Comparison of ENCODE assay signal across 8 cellular contexts in the genomic region with DNA sequence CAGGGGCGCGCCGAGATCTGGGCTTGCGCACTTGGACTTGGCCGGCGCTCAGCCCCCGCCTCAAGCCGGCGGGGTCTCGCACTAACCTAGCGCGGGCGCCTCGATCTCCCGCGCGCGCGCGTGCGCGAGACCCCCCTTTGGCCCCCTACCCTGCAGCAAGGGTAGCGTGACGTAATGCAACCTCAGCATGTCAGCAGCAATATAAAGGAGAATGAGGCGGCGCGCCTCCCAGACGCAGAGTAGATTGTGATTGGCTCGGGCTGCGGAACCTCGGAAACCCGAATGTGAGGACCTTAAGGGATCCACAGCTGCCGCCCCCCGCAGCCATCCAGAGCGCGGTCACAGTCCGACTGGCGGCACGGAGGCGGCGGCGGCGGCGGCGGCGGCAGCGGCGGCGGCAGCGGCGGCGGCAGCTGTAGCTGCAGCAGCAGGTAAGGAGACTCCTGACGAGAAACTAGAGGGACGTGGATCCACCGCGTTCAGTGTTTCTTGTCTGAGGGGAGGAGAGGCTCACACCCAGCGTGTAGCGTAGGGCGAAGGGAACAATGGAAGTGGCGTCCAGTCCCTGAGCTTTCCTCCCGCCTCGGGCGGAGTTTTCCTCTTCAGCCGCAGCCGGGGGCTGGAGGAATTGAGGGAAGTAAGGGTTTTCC. TPM values are rescaled to one million over a fixed set of nuclear protein-coding genes. Genes with fewer than 3 reads are reported as not detected.
DNase-seq lines count a peak whose midpoint lies in the region; ATAC-seq and TF ChIP-seq lines count a peak whose summit lies in the region.

Gene SATL1 (minus strand): TSS at position 19 of the 650 bp plus-strand sequence. CDS start 134,811 bp downstream, outside the sequence.
Gene ZNF711 (plus strand): TSS at position 231 of the 650 bp plus-strand sequence. CDS start 3,582 bp downstream, outside the sequence.

- WGBS in esophagus muscularis mucosa: 27% methylated on average over 34 of the region's 65 CpGs
- WGBS in tibial nerve, 2 donors: 0 to 45% methylated on average over 6 to 65 of the region's 65 CpGs

- TF ChIP-seq EP300 in esophagus muscularis mucosa (IDR thresholded peaks at IDR 0.05) (no peak), tibial nerve (IDR thresholded peaks at IDR 0.05) (no peak)

- BruUV-seq in HCT116 (replicated peaks; lab: Mats Ljungman, UMichigan): no TSS peak

- H3K79me2 ChIP-seq in HCT116 (ENCODE audit: insufficient read depth, low read length): no peaks in the 10 kb centered on the region

- no peaks in the 10 kb centered on the region for H3K9me2 ChIP-seq in HCT116 (ENCODE audit: insufficient read depth)

- peaks cover 6% of the 10 kb centered on the region for H3K4me1 Mint-ChIP-seq in activated CD8-positive, alpha-beta memory T cell treated with anti-CD3 and anti-CD28 coated beads, Interleukin-2, amount 10 ng/mL, durations not matched to agents 7 days and 5 days

- peak; percentile 72 for DNase-seq in GDM1 (lab: John Stamatoyannopoulos, UW)
- DNase-seq in HCT116 (ENCODE audit: low read depth, low spot score): peak; percentile 13
- DNase-seq in NCI-H1694 treated with DMSO at 0.1 percent for 48 hours (lab: John Stamatoyannopoulos, UW): peak; percentile 89
- no peak for DNase-seq in activated CD8-positive, alpha-beta memory T cell treated with anti-CD3 and anti-CD28 coated beads, Interleukin-2, amount 10 ng/mL, durations not matched to agents 7 days and 5 days
- DNase-seq in esophagus muscularis mucosa (ENCODE audit: extremely low spot score): no peak
- DNase-seq in mucosa of descending colon: peak; percentile 47 to 53 (median 52)
- DNase-seq in tibial nerve (ENCODE audit: low spot score in 2 of 2): no peak
- no peak for DNase-seq in HuH-7 (ENCODE audit: low spot score)

- H3K27me3 ChIP-seq in HCT116 (ENCODE audit: insufficient read depth, low read length): no peaks in the 10 kb centered on the region
- peaks cover 0 to 5% (median 0%) of the 10 kb centered on the region in 4 donors for H3K27me3 ChIP-seq in esophagus muscularis mucosa
- no peaks in the 10 kb centered on the region for H3K27me3 ChIP-seq in tibial nerve

- RAD21 ChIA-PET in HCT116 (lab: Charles Lee; ENCODE audit: low non-redundant PET in 1 of 2, low total read pairs in 2 of 2, uncharacterized antibody in 2 of 2, unreplicated experiment in 2 of 2): interaction anchor here in 1 of 2 experiments (0.6 kb wide), 1 partner anchor 13 kb away, joined by 3 read pairs; no protein-coding TSS in a partner anchor

- TF ChIP-seq POLR2A in HCT116 (IDR thresholded peaks at IDR 0.05; ENCODE audit: borderline replicate concordance, extremely low read depth, insufficient read depth, insufficient read length): no peak
- TF ChIP-seq POLR2A in esophagus muscularis mucosa (IDR thresholded peaks at IDR 0.05; ENCODE audit: low read depth): no peak
- TF ChIP-seq POLR2A in tibial nerve (IDR thresholded peaks at IDR 0.05): no peak

- intact Hi-C loops in HCT116 (cut with micrococcal nuclease): no loop called here
- intact Hi-C loops in esophagus muscularis mucosa (cut with DNase I): no loop called here
- intact Hi-C loops in mucosa of descending colon (cut with DNase I, micrococcal nuclease): no loop called here

- no peaks in the 10 kb centered on the region for H3K36me3 Mint-ChIP-seq in activated CD8-positive, alpha-beta memory T cell treated with anti-CD3 and anti-CD28 coated beads, Interleukin-2, amount 10 ng/mL, durations not matched to agents 7 days and 5 days

- H3K9me3 ChIP-seq in HCT116 (ENCODE audit: control insufficient read depth in 1 of 2, insufficient read depth in 1 of 2, low read depth in 1 of 2, low read length in 2 of 2) (no peaks in the 10 kb centered on the region), esophagus muscularis mucosa (no peaks in the 10 kb centered on the region), mucosa of descending colon (no peaks in the 10 kb centered on the region), tibial nerve (no peaks in the 10 kb centered on the region)

- peak within 1 kb of the TSS; percentile 61 for H2AFZ ChIP-seq in HCT116 (ENCODE audit: low read depth, low read length, poor library complexity, severe bottlenecking)

- H3K9me3 Mint-ChIP-seq in activated CD8-positive, alpha-beta memory T cell treated with anti-CD3 and anti-CD28 coated beads, Interleukin-2, amount 10 ng/mL, durations not matched to agents 7 days and 5 days (ENCODE audit: low read depth): no peaks in the 10 kb centered on the region

- POLR2A ChIA-PET in HCT116 (lab: Charles Lee): no interaction called here

- TF ChIP-seq CTCF in HCT116 (IDR thresholded peaks at IDR 0.05 in 2 of 3, conservative IDR thresholded peaks at IDR 0.05 in 1 of 3; ENCODE audit: borderline replicate concordance in 1 of 3, insufficient read depth in 1 of 3, low read depth in 2 of 3, low read length in 2 of 3) (no peak), esophagus muscularis mucosa (IDR thresholded peaks at IDR 0.05) (no peak), mucosa of descending colon (IDR thresholded peaks at IDR 0.05) (no peak), tibial nerve (IDR thresholded peaks at IDR 0.05) (no peak)

- no peak for TF ChIP-seq RAD21 in HCT116 (IDR thresholded peaks at IDR 0.05; ENCODE audit: low read depth)

- H3K4me1 ChIP-seq in HCT116 (ENCODE audit: control insufficient read depth in 1 of 2, insufficient read depth in 2 of 2, low read length in 2 of 2): no peaks in the 10 kb centered on the region
- peaks cover 0 to 9% (median 0%) of the 10 kb centered on the region in 4 donors for H3K4me1 ChIP-seq in esophagus muscularis mucosa
- H3K4me1 ChIP-seq in mucosa of descending colon (ENCODE audit: low read depth): no peaks in the 10 kb centered on the region
- H3K4me1 ChIP-seq in tibial nerve: peaks cover 0 to 4% (median 0%) of the 10 kb centered on the region in 4 donors

- H4K20me1 ChIP-seq in HCT116 (ENCODE audit: insufficient read depth): no peaks in the 10 kb centered on the region

- H3K4me3 Mint-ChIP-seq in activated CD8-positive, alpha-beta memory T cell treated with anti-CD3 and anti-CD28 coated beads, Interleukin-2, amount 10 ng/mL, durations not matched to agents 7 days and 5 days: peak within 1 kb of the TSS; percentile 74

- CTCF ChIA-PET in HCT116 (lab: Charles Lee): no interaction called here
- CTCF ChIA-PET in activated CD8-positive, alpha-beta memory T cell treated with anti-CD3 and anti-CD28 coated beads, Interleukin-2, amount 10 ng/mL, durations not matched to agents 7 days and 5 days (lab: Charles Lee): no interaction called here

- H3K4me2 ChIP-seq in HCT116 (ENCODE audit: low read length): peak within 1 kb of the TSS; percentile 81

- H3K4me3 ChIP-seq in HCT116 (replicated peaks in 1 of 2; ENCODE audit: low read depth in 1 of 2, low read length in 2 of 2): peak within 1 kb of the TSS; percentile 67 to 68
- H3K4me3 ChIP-seq in esophagus muscularis mucosa: peak within 1 kb of the TSS; percentile 55 to 65 (median 56)
- peak within 1 kb of the TSS; percentile 14 for H3K4me3 ChIP-seq in mucosa of descending colon
- H3K4me3 ChIP-seq in tibial nerve: peak within 1 kb of the TSS; percentile 36 to 60 (median 42)

- H3K36me3 ChIP-seq in HCT116 (ENCODE audit: control insufficient read depth in 1 of 2, insufficient read depth in 2 of 2, low read length in 2 of 2): no peaks in the 10 kb centered on the region
- H3K36me3 ChIP-seq in esophagus muscularis mucosa: no peaks in the 10 kb centered on the region
- no peaks in the 10 kb centered on the region for H3K36me3 ChIP-seq in mucosa of descending colon (ENCODE audit: low read depth)
- no peaks in the 10 kb centered on the region for H3K36me3 ChIP-seq in tibial nerve

- H3K27ac Mint-ChIP-seq in activated CD8-positive, alpha-beta memory T cell treated with anti-CD3 and anti-CD28 coated beads, Interleukin-2, amount 10 ng/mL, durations not matched to agents 7 days and 5 days: peak within 1 kb of the TSS; percentile 46

- peak within 1 kb of the TSS; percentile 60 for H3K9ac ChIP-seq in HCT116 (ENCODE audit: low read length)

- ATAC-seq in HCT116 (peak; percentile 87), mucosa of descending colon (peak; percentile 85)
- peak; percentile 20 for ATAC-seq in activated CD8-positive, alpha-beta memory T cell treated with anti-CD3 and anti-CD28 coated beads, Interleukin-2, amount 10 ng/mL, durations not matched to agents 7 days and 5 days

- H3K27ac ChIP-seq in HCT116 (ENCODE audit: low read depth, low read length) (peak within 1 kb of the TSS; percentile 61), esophagus muscularis mucosa (replicated peaks in 1 of 4) (peak within 1 kb of the TSS in 1 of 4 donors; percentile 22), tibial nerve (peak within 1 kb of the TSS in 1 of 4 donors; percentile 50)

- H3K27me3 Mint-ChIP-seq in activated CD8-positive, alpha-beta memory T cell treated with anti-CD3 and anti-CD28 coated beads, Interleukin-2, amount 10 ng/mL, durations not matched to agents 7 days and 5 days: peaks cover 28% of the 10 kb centered on the region

TF ChIP-seq in HCT116, 20 proteins besides CTCF, POLR2A, EP300 and RAD21:
- TF ChIP-seq, protein P1, sequence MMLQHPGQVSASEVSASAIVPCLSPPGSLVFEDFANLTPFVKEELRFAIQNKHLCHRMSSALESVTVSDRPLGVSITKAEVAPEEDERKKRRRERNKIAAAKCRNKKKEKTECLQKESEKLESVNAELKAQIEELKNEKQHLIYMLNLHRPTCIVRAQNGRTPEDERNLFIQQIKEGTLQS (IDR thresholded peaks at IDR 0.05): no peak
- TF ChIP-seq EGR1 (IDR thresholded peaks at IDR 0.05; ENCODE audit: low read depth) (no peak), POLR2AphosphoS5 (IDR thresholded peaks at IDR 0.05; ENCODE audit: low read depth, low read length) (peak; percentile 32; the same call in 1 of the 2 replicates), CBX3 (IDR thresholded peaks at IDR 0.05; ENCODE audit: low read depth) (no peak)
- TF ChIP-seq, protein P2, sequence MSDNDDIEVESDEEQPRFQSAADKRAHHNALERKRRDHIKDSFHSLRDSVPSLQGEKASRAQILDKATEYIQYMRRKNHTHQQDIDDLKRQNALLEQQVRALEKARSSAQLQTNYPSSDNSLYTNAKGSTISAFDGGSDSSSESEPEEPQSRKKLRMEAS (IDR thresholded peaks at IDR 0.05): 0 out of 2 replicates have a peak, but pooled peaks have one; percentile 21

RNA-seq across cellular contexts. Expression of gene SATL1, which starts in this region (rescaled TPM):
- not detected for total RNA-seq in HCT116 (2021; ENCODE audit: unreplicated experiment)
- 0.01 TPM in 2 replicates for polyA plus RNA-seq in HCT116 (2012)
- under 1 TPM in 1 of 2 experiments, not detected in 1; 0.09 TPM for total RNA-seq in activated CD8-positive, alpha-beta memory T cell treated with anti-CD3 and anti-CD28 coated beads, Interleukin-2, amount 10 ng/mL, durations not matched to agents 7 days and 5 days
- total RNA-seq in esophagus muscularis mucosa: not detected
- under 1 TPM in 1 of 3 donors, not detected in 2; 0.19 TPM for total RNA-seq in mucosa of descending colon
- total RNA-seq in tibial nerve: not detected

RNA-seq across cellular contexts. Expression of gene ZNF711, which starts in this region (rescaled TPM):
- total RNA-seq in HCT116 (2021; ENCODE audit: unreplicated experiment) (6.1 TPM), esophagus muscularis mucosa (under 1 TPM; 0.50 to 0.86 (median 0.80) TPM), mucosa of descending colon (1 to 10 TPM; 1.2 to 2.1 (median 1.3) TPM), tibial nerve (1 to 10 TPM; 1.2 to 2.8 (median 1.7) TPM)
- 3.5 TPM in 2 replicates for polyA plus RNA-seq in HCT116 (2012)
- total RNA-seq in activated CD8-positive, alpha-beta memory T cell treated with anti-CD3 and anti-CD28 coated beads, Interleukin-2, amount 10 ng/mL, durations not matched to agents 7 days and 5 days: under 1 TPM in 1 of 2 experiments, not detected in 1; 0.26 TPM

Comparison
In these comparisons a context has a peak if more than half of its experiments do, and no peak if none do; other contexts are left out.
1. Peak in ATAC-seq in activated CD8-positive, alpha-beta memory T cell treated with anti-CD3 and anti-CD28 coated beads, Interleukin-2, amount 10 ng/mL, durations not matched to agents 7 days and 5 days; RNA of the genes that start here not detected or under 1 TPM.
2. DNase-seq: peak in GDM1 (single experiment), HCT116 (single experiment), NCI-H1694 treated with DMSO at 0.1 percent for 48 hours (single experiment) and mucosa of descending colon (3 of 3); none in activated CD8-positive, alpha-beta memory T cell treated with anti-CD3 and anti-CD28 coated beads, Interleukin-2, amount 10 ng/mL, durations not matched to agents 7 days and 5 days (single experiment), esophagus muscularis mucosa (single experiment), tibial nerve (0 of 2) and HuH-7 (single experiment).
3. ATAC-seq: peak in every context shown above with its lines; median percentile 87 in HCT116; 85 in mucosa of descending colon; 20 in activated CD8-positive, alpha-beta memory T cell treated with anti-CD3 and anti-CD28 coated beads, Interleukin-2, amount 10 ng/mL, durations not matched to agents 7 days and 5 days.
4. H3K4me3 ChIP-seq: peak in every context shown above with its lines; median percentile 68 in HCT116; 56 in esophagus muscularis mucosa; 42 in tibial nerve; 14 in mucosa of descending colon.